In genomic region chr14:104149617-104150141, GRCh38 we compare ENCODE assay signal across 9 cellular contexts. TPM values are rescaled to one million over a fixed set of nuclear protein-coding genes. Genes with fewer than 3 reads are reported as not detected.
A peak's percentile ranks its signal among the peaks of the same experiment; 100 is the strongest.
DNase-seq lines count a peak whose midpoint lies in the region; ATAC-seq and TF ChIP-seq lines count a peak whose summit lies in the region.
"Had no signal": no experiment of that assay in that cellular context is flagged by ENCODE, and none has a peak within 500 bp of the region (broad histone marks: within the 10 kb centered on the region; RNA-seq: fewer than 3 reads in every experiment).

No MANE protein-coding gene starts in this region.

- ATAC-seq in HG03521 (IDR thresholded peaks at IDR 0.05; ENCODE audit: unreplicated experiment) (no peak), GM19023 (IDR thresholded peaks at IDR 0.05; ENCODE audit: unreplicated experiment) (no peak), HG02840 (IDR thresholded peaks at IDR 0.05; ENCODE audit: low FRiP score, unreplicated experiment) (no peak)
- ATAC-seq: upper lobe of right lung had no signal

- in situ Hi-C loops in astrocyte of the spinal cord (cut with HindIII; ENCODE audit: low sequenced_read_pairs), result no loop called here

- TF ChIP-seq CTCF in astrocyte of the spinal cord (IDR thresholded peaks at IDR 0.05; ENCODE audit: low read depth, low read length), result no peak

- DNase-seq in EH (ENCODE audit: low read depth), result peak; percentile 19
- DNase-seq in NCI-H1092 treated with DMSO at 0.1 percent for 48 hours (lab: John Stamatoyannopoulos, UW), result peak; percentile 53
- DNase-seq in astrocyte of the spinal cord (ENCODE audit: low read depth, low spot score), result peak; percentile 72
- peak; percentile 8 to 96 for DNase-seq in lung microvascular endothelial cell (ENCODE audit: low read depth in 2 of 2)
- DNase-seq in NCI-H2081 treated with DMSO at 0.1 percent for 48 hours (lab: John Stamatoyannopoulos, UW), result no peak
- DNase-seq: upper lobe of right lung had no signal

- no peak overlapping the region for H3K4me3 ChIP-seq in astrocyte of the spinal cord (ENCODE audit: low read depth, low read length)
- H3K4me3 ChIP-seq: upper lobe of right lung had no signal

RNA-seq across cellular contexts. Expression of gene KIF26A, which starts 11.3 kb away (rescaled TPM):
- total RNA-seq in lung microvascular endothelial cell, result 6.1 and 24.0 TPM in 2 replicates
